ENCODE assay signal across 8 cellular contexts in the genomic region with DNA sequence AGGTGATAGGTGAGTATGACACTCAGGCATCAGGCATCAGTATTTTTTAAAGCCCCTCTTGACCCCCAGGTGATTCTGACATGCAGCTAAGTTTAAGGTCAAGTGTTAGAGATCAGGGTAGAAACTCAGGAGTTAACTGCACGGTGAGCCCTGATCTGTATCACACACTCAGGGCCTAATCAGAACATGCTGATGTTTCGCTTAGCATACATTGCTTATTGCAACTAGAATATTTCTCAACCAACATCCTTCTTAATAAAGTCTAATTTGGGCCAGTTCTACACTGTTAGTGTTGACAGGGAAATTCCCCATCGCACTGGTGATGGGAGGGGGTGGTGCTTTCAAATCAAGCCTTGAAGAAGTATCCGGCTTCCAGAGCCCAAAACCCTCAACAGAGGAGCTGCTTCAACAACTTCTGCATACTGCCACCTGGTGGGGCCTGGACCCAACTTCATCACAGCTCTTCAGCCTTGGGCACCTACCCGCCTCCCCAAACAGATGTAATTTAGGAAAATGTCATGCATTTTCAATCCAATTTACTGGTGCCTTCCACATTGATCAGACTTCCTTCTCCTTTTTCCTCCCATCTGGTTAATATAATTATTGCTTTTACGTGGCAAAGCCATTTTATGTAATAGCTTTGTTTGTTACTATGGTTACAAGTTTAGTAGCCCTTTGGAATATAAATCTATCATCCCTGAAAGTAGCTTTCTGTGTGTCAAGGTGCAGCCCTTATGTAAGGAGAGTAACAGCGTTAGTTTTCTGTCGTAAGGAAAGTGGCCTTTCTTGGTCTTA.
DNase-seq lines count a peak whose midpoint lies in the region; ATAC-seq lines count a peak whose summit lies in the region.

No MANE protein-coding gene starts in this region.

- CTCF ChIA-PET in activated CD8-positive, alpha-beta T cell treated with anti-CD3 and anti-CD28 coated beads, Interleukin-2, amount 10 ng/mL, durations not matched to agents 7 days and 5 days (lab: Charles Lee) = interaction anchor here (0.6 to 6.9 kb wide), 60 partner anchors 8 to 557 kb away, joined by 3 to 135 read pairs (median 5); a partner anchor contains a TSS

- H3K14ac ChIP-seq in mesenchymal stem cell (ENCODE audit: low read length in 2 of 2) = no peak overlapping the region

- H4K91ac ChIP-seq in mesenchymal stem cell (ENCODE audit: low read length) = no peak overlapping the region

- H2BK12ac ChIP-seq in mesenchymal stem cell (ENCODE audit: low read length in 2 of 2) = no peak overlapping the region

- no peaks in the 10 kb centered on the region for H3K36me3 ChIP-seq in effector memory CD4-positive, alpha-beta T cell (ENCODE audit: control insufficient read depth, insufficient read depth, low read length)
- H3K36me3 ChIP-seq in mesenchymal stem cell (ENCODE audit: control insufficient read depth in 1 of 2, insufficient read depth in 2 of 2, low read depth in 1 of 2, low read length in 2 of 2) = no peaks in the 10 kb centered on the region

- H3K4me1 Mint-ChIP-seq in activated CD8-positive, alpha-beta T cell treated with anti-CD3 and anti-CD28 coated beads, Interleukin-2, amount 10 ng/mL, durations not matched to agents 7 days and 5 days (ENCODE audit: low read depth) = peaks cover 8% of the 10 kb centered on the region

- H3K27ac ChIP-seq in effector memory CD4-positive, alpha-beta T cell (ENCODE audit: insufficient read depth, low read length, poor library complexity, severe bottlenecking) = peak overlapping the region; percentile 43
- no peak overlapping the region for H3K27ac ChIP-seq in mesenchymal stem cell (ENCODE audit: low read length, poor library complexity, severe bottlenecking)

- POLR2A ChIA-PET in activated CD8-positive, alpha-beta T cell treated with anti-CD3 and anti-CD28 coated beads, Interleukin-2, amount 10 ng/mL, durations not matched to agents 7 days and 5 days (lab: Charles Lee) = interaction anchor here (0.8 to 1.9 kb wide), 6 partner anchors 49 to 331 kb away, joined by 3 to 5 read pairs (median 3); no protein-coding TSS in a partner anchor

- H3K79me1 ChIP-seq in mesenchymal stem cell (replicated peaks; ENCODE audit: low read length, poor library complexity, severe bottlenecking) = no peaks in the 10 kb centered on the region

- no peaks in the 10 kb centered on the region for H3K27me3 ChIP-seq in effector memory CD4-positive, alpha-beta T cell (replicated peaks; ENCODE audit: control insufficient read depth, insufficient read depth, low read length, poor library complexity, severe bottlenecking)
- H3K27me3 ChIP-seq in mesenchymal stem cell (ENCODE audit: control insufficient read depth in 1 of 2, insufficient read depth in 1 of 2, low read length in 2 of 2) = peaks cover 0 to 15% of the 10 kb centered on the region in 2 experiments

- no peak overlapping the region for H2AK5ac ChIP-seq in mesenchymal stem cell (ENCODE audit: low read length, severe bottlenecking)

- peak overlapping the region; percentile 83 for H3K9ac ChIP-seq in mesenchymal stem cell (ENCODE audit: low read length)

- H3K4me1 ChIP-seq in effector memory CD4-positive, alpha-beta T cell (ENCODE audit: control insufficient read depth, insufficient read depth, low read length, poor library complexity, severe bottlenecking) = no peaks in the 10 kb centered on the region
- H3K4me1 ChIP-seq in mesenchymal stem cell (ENCODE audit: control insufficient read depth, insufficient read depth, low read depth, low read length) = no peaks in the 10 kb centered on the region

- H3K9me3 Mint-ChIP-seq in activated CD8-positive, alpha-beta T cell treated with anti-CD3 and anti-CD28 coated beads, Interleukin-2, amount 10 ng/mL, durations not matched to agents 7 days and 5 days (ENCODE audit: insufficient read depth) = no peaks in the 10 kb centered on the region

- WGBS in mesenchymal stem cell = 41% methylated on average over 6 of the region's 8 CpGs

- no peak overlapping the region for H3K4me3 ChIP-seq in effector memory CD4-positive, alpha-beta T cell (ENCODE audit: insufficient read depth, low read depth, low read length, poor library complexity, severe bottlenecking)
- H3K4me3 ChIP-seq in mesenchymal stem cell (ENCODE audit: insufficient read depth in 1 of 2, low read depth in 1 of 2, low read length in 2 of 2) = peak overlapping the region in 1 of 2 experiments; percentile 28

- no peaks in the 10 kb centered on the region for H3K27me3 Mint-ChIP-seq in activated CD8-positive, alpha-beta T cell treated with anti-CD3 and anti-CD28 coated beads, Interleukin-2, amount 10 ng/mL, durations not matched to agents 7 days and 5 days (ENCODE audit: low read depth)

- H3K36me3 Mint-ChIP-seq in activated CD8-positive, alpha-beta T cell treated with anti-CD3 and anti-CD28 coated beads, Interleukin-2, amount 10 ng/mL, durations not matched to agents 7 days and 5 days (ENCODE audit: low read depth) = no peaks in the 10 kb centered on the region

- no peak overlapping the region for H2BK120ac ChIP-seq in mesenchymal stem cell (ENCODE audit: low read depth, low read length)

- H4K8ac ChIP-seq in mesenchymal stem cell (ENCODE audit: low read length) = no peak overlapping the region

- no peak overlapping the region for H3K23ac ChIP-seq in mesenchymal stem cell (ENCODE audit: low read length in 2 of 2)

- H2BK15ac ChIP-seq in mesenchymal stem cell (ENCODE audit: low read depth, poor library complexity, severe bottlenecking) = no peak overlapping the region

- no peak overlapping the region for H3K18ac ChIP-seq in mesenchymal stem cell (ENCODE audit: low read depth in 1 of 2, low read length in 2 of 2)

- H3K4me2 ChIP-seq in mesenchymal stem cell (ENCODE audit: low read length, poor library complexity, severe bottlenecking) = no peak overlapping the region

- no peaks in the 10 kb centered on the region for H3K9me3 ChIP-seq in effector memory CD4-positive, alpha-beta T cell (ENCODE audit: control insufficient read depth, low read length)
- H3K9me3 ChIP-seq in mesenchymal stem cell (ENCODE audit: control insufficient read depth, low read length) = no peaks in the 10 kb centered on the region

- peak; percentile 86 for ATAC-seq in HG03442 (IDR thresholded peaks at IDR 0.05; ENCODE audit: unreplicated experiment)
- ATAC-seq in activated CD8-positive, alpha-beta T cell treated with anti-CD3 and anti-CD28 coated beads, Interleukin-2, amount 10 ng/mL, durations not matched to agents 7 days and 5 days = peak; percentile 97

- H3K27ac Mint-ChIP-seq in activated CD8-positive, alpha-beta T cell treated with anti-CD3 and anti-CD28 coated beads, Interleukin-2, amount 10 ng/mL, durations not matched to agents 7 days and 5 days = no peak overlapping the region

- no peak overlapping the region for H2BK5ac ChIP-seq in mesenchymal stem cell (ENCODE audit: low read depth, low read length, poor library complexity, severe bottlenecking)

- no peak overlapping the region for H3K4ac ChIP-seq in mesenchymal stem cell (ENCODE audit: low read depth in 1 of 2, low read length in 2 of 2)

- no peak overlapping the region for H3K4me3 Mint-ChIP-seq in activated CD8-positive, alpha-beta T cell treated with anti-CD3 and anti-CD28 coated beads, Interleukin-2, amount 10 ng/mL, durations not matched to agents 7 days and 5 days

- DNase-seq in AML-193 (lab: John Stamatoyannopoulos, UW) (peak; percentile 47 to 58), GM19238 (ENCODE audit: insufficient read length, low spot score) (peak; percentile 39), NCI-H82 treated with DMSO at 0.1 percent for 48 hours (lab: John Stamatoyannopoulos, UW; ENCODE audit: unreplicated experiment) (peak; percentile 79), mesenchymal stem cell (peak; percentile 81)
- DNase-seq in activated CD8-positive, alpha-beta T cell treated with anti-CD3 and anti-CD28 coated beads, Interleukin-2, amount 10 ng/mL, durations not matched to agents 7 days and 5 days = peak; percentile 88
- peak; percentile 69 to 81 (median 76) for DNase-seq in effector memory CD4-positive, alpha-beta T cell
- DNase-seq in stimulated activated CD8-positive, alpha-beta memory T cell treated with anti-CD3 and anti-CD28 coated beads, Interleukin-15, amount 100 ng/mL, for 1 hour (ENCODE audit: low read depth) = peak; percentile 76

- no peak overlapping the region for H2AFZ ChIP-seq in mesenchymal stem cell (ENCODE audit: low read depth, low read length)
